Comparison of ENCODE assay signal across 10 cellular contexts in the genomic region with DNA sequence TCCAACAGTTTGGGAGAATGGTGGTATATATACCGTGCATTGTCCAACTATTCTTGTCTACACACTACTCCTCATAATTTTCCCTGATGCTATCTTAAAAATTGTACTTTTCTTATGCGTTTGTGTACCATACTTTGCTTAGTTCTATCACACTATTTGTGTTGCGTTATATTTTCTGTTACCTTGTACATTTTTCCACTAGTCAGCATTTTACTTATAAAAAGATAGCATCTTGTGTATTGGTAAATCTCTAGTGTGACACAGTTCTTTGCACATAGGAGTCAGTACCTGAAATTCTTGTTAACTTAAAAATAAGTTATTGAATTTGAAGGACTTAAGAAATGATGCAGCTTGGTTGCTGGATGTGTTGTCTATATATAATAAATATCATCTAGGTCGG.
"Had no signal": no experiment of that assay in that cellular context is flagged by ENCODE, and none has a peak within 500 bp of the region (broad histone marks: within the 10 kb centered on the region; RNA-seq: fewer than 3 reads in every experiment).

No MANE protein-coding gene starts in this region.

- ATAC-seq: HCT116 had no signal

- DNase-seq: GM23248, GOT3, H9, HFFc6, Kasumi-1, KG1 had no signal

- H3K36me3 Mint-ChIP-seq: IgD-negative memory B cell had no signal

- H3K4me1 Mint-ChIP-seq: H9 had no signal

- H3K27me3 Mint-ChIP-seq: IgD-negative memory B cell had no signal

- FAIRE-seq: H54 had no signal

- H3K27ac ChIP-seq: GM23248, HL-60 had no signal

- H3K4me3 ChIP-seq: GM23248 had no signal

- H3K9me3 Mint-ChIP-seq: H9 had no signal

- H3K9ac ChIP-seq: GM23248 had no signal

- H3K27ac Mint-ChIP-seq: H9, HFFc6, IgD-negative memory B cell had no signal

- H2AFZ ChIP-seq: GM23248 had no signal

- H3K4me3 Mint-ChIP-seq: H9, HFFc6, IgD-negative memory B cell had no signal
